In the genomic region with DNA sequence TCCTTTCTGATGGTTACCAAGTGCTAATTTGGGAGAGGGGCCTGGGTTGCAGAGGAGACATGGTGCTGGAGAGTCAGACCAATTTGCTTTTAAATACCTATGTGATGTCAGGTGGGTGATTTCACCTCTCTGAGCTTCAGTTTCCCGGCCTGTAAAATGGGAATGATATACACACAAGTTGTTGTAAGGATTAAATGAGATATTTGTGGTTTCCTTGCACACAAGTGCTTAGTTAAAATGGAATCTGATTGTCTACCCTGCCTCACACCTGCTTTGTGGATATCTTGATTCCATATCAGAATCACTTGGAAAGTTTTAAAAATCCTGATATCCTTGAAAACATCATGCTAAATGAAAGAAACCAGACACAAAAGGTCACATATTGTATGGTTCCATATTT, we compare ENCODE assay signal across 19 cellular contexts. TPM values are rescaled to one million over a fixed set of nuclear protein-coding genes. Genes with fewer than 3 reads are reported as not detected.
DNase-seq lines count a peak whose midpoint lies in the region; ATAC-seq and TF ChIP-seq lines count a peak whose summit lies in the region.
"Had no signal": no experiment of that assay in that cellular context is flagged by ENCODE, and none has a peak within 500 bp of the region (broad histone marks: within the 10 kb centered on the region; RNA-seq: fewer than 3 reads in every experiment).

No MANE protein-coding gene starts in this region.

- no peak for ATAC-seq in activated T-cell treated with anti-CD3 and anti-CD28 coated beads, Interleukin-2, amount 50 U/mL, for 72 hours (replicated peaks in 1 of 2)
- no peak for ATAC-seq in CD8-positive, alpha-beta T cell
- no peak for ATAC-seq in activated naive CD8-positive, alpha-beta T cell treated with anti-CD3 and anti-CD28 coated beads, Interleukin-2, amount 50 U/mL, for 24 hours
- no peak for ATAC-seq in naive thymus-derived CD4-positive, alpha-beta T cell
- no peak for ATAC-seq in GM21717 (IDR thresholded peaks at IDR 0.05; ENCODE audit: unreplicated experiment)
- ATAC-seq in HG02610 (IDR thresholded peaks at IDR 0.05; ENCODE audit: unreplicated experiment), result no peak
- ATAC-seq: HepG2, PC-3 had no signal

- H3K27me3 ChIP-seq in CD8-positive, alpha-beta T cell (ENCODE audit: insufficient read depth, low read length), result no peaks in the 10 kb centered on the region
- no peaks in the 10 kb centered on the region for H3K27me3 ChIP-seq in naive thymus-derived CD4-positive, alpha-beta T cell (ENCODE audit: control insufficient read depth in 2 of 2, insufficient read depth in 2 of 2, low read length in 2 of 2)
- H3K27me3 ChIP-seq: MG63 had no signal

- no peaks in the 10 kb centered on the region for H3K27me3 Mint-ChIP-seq in activated T-cell treated with anti-CD3 and anti-CD28 coated beads, Interleukin-2, amount 50 U/mL, for 24 hours
- H3K27me3 Mint-ChIP-seq in activated T-cell treated with anti-CD3 and anti-CD28 coated beads, Interleukin-2, amount 50 U/mL, for 72 hours (ENCODE audit: low read depth), result no peaks in the 10 kb centered on the region
- no peaks in the 10 kb centered on the region for H3K27me3 Mint-ChIP-seq in CD8-positive, alpha-beta T cell (ENCODE audit: low read depth)
- H3K27me3 Mint-ChIP-seq in activated naive CD8-positive, alpha-beta T cell treated with anti-CD3 and anti-CD28 coated beads, Interleukin-2, amount 50 U/mL, for 24 hours, result no peaks in the 10 kb centered on the region
- H3K27me3 Mint-ChIP-seq in naive thymus-derived CD4-positive, alpha-beta T cell, result no peaks in the 10 kb centered on the region

- no peak overlapping the region for H3K27ac ChIP-seq in CD8-positive, alpha-beta T cell (ENCODE audit: low read depth, low read length)
- H3K27ac ChIP-seq in naive thymus-derived CD4-positive, alpha-beta T cell (ENCODE audit: low read depth, low read length), result no peak overlapping the region

- no peak for TF ChIP-seq CTCF in CD8-positive, alpha-beta T cell (IDR thresholded peaks at IDR 0.05)
- no peak for TF ChIP-seq CTCF in GM13977 (IDR thresholded peaks at IDR 0.05; ENCODE audit: extremely low read depth, insufficient read depth, missing control alignments)

- H3K4me3 ChIP-seq in CD8-positive, alpha-beta T cell (ENCODE audit: low read depth, low read length), result no peak overlapping the region
- no peak overlapping the region for H3K4me3 ChIP-seq in naive thymus-derived CD4-positive, alpha-beta T cell (ENCODE audit: low read length)
- H3K4me3 ChIP-seq: MG63 had no signal

- H3K4me1 Mint-ChIP-seq in activated T-cell treated with anti-CD3 and anti-CD28 coated beads, Interleukin-2, amount 50 U/mL, for 24 hours (ENCODE audit: low read depth), result peaks cover 29% of the 10 kb centered on the region
- H3K4me1 Mint-ChIP-seq in activated T-cell treated with anti-CD3 and anti-CD28 coated beads, Interleukin-2, amount 50 U/mL, for 72 hours (ENCODE audit: low read depth), result peaks cover 36% of the 10 kb centered on the region
- peaks cover 13% of the 10 kb centered on the region for H3K4me1 Mint-ChIP-seq in CD8-positive, alpha-beta T cell (ENCODE audit: low read depth)
- H3K4me1 Mint-ChIP-seq in activated naive CD8-positive, alpha-beta T cell treated with anti-CD3 and anti-CD28 coated beads, Interleukin-2, amount 50 U/mL, for 24 hours, result peaks cover 25% of the 10 kb centered on the region
- H3K4me1 Mint-ChIP-seq in naive thymus-derived CD4-positive, alpha-beta T cell, result peaks cover 18 to 33% (median 23%) of the 10 kb centered on the region in 7 donors

- intact Hi-C loops in CD8-positive, alpha-beta T cell (cut with DNase I, micrococcal nuclease), result no loop called here
- intact Hi-C loops in naive thymus-derived CD4-positive, alpha-beta T cell (cut with micrococcal nuclease), result no loop called here

- H3K9me3 ChIP-seq in CD8-positive, alpha-beta T cell (ENCODE audit: low read length), result no peaks in the 10 kb centered on the region
- no peaks in the 10 kb centered on the region for H3K9me3 ChIP-seq in naive thymus-derived CD4-positive, alpha-beta T cell (ENCODE audit: control insufficient read depth in 2 of 3, low read length in 3 of 3)
- H3K9me3 ChIP-seq: MG63, SK-N-SH had no signal

- H3K9me3 Mint-ChIP-seq in activated T-cell treated with anti-CD3 and anti-CD28 coated beads, Interleukin-2, amount 50 U/mL, for 24 hours, result no peaks in the 10 kb centered on the region
- no peaks in the 10 kb centered on the region for H3K9me3 Mint-ChIP-seq in activated T-cell treated with anti-CD3 and anti-CD28 coated beads, Interleukin-2, amount 50 U/mL, for 72 hours
- no peaks in the 10 kb centered on the region for H3K9me3 Mint-ChIP-seq in CD8-positive, alpha-beta T cell
- H3K9me3 Mint-ChIP-seq in activated naive CD8-positive, alpha-beta T cell treated with anti-CD3 and anti-CD28 coated beads, Interleukin-2, amount 50 U/mL, for 24 hours, result no peaks in the 10 kb centered on the region
- H3K9me3 Mint-ChIP-seq in naive thymus-derived CD4-positive, alpha-beta T cell, result no peaks in the 10 kb centered on the region

- in situ Hi-C loops in GM13977 (cut with MboI; ENCODE audit: low pct_unique_long_range_greater_than_20kb, low sequenced_read_pairs, unreplicated experiment), result no loop called here

- no peak overlapping the region for H3K4me3 Mint-ChIP-seq in activated T-cell treated with anti-CD3 and anti-CD28 coated beads, Interleukin-2, amount 50 U/mL, for 24 hours
- no peak overlapping the region for H3K4me3 Mint-ChIP-seq in activated T-cell treated with anti-CD3 and anti-CD28 coated beads, Interleukin-2, amount 50 U/mL, for 72 hours
- no peak overlapping the region for H3K4me3 Mint-ChIP-seq in CD8-positive, alpha-beta T cell
- no peak overlapping the region for H3K4me3 Mint-ChIP-seq in activated naive CD8-positive, alpha-beta T cell treated with anti-CD3 and anti-CD28 coated beads, Interleukin-2, amount 50 U/mL, for 24 hours
- no peak overlapping the region for H3K4me3 Mint-ChIP-seq in naive thymus-derived CD4-positive, alpha-beta T cell

- peak overlapping the region; percentile 67 for H3K27ac Mint-ChIP-seq in activated T-cell treated with anti-CD3 and anti-CD28 coated beads, Interleukin-2, amount 50 U/mL, for 24 hours
- H3K27ac Mint-ChIP-seq in activated T-cell treated with anti-CD3 and anti-CD28 coated beads, Interleukin-2, amount 50 U/mL, for 72 hours, result no peak overlapping the region
- peak overlapping the region; percentile 28 for H3K27ac Mint-ChIP-seq in CD8-positive, alpha-beta T cell
- peak overlapping the region; percentile 28 for H3K27ac Mint-ChIP-seq in activated naive CD8-positive, alpha-beta T cell treated with anti-CD3 and anti-CD28 coated beads, Interleukin-2, amount 50 U/mL, for 24 hours
- H3K27ac Mint-ChIP-seq in naive thymus-derived CD4-positive, alpha-beta T cell, result peak overlapping the region in 5 of 9 donors; percentile 36 to 56 (median 41)

- CTCF ChIA-PET in CD8-positive, alpha-beta T cell (lab: Charles Lee), result no interaction called here
- CTCF ChIA-PET in naive thymus-derived CD4-positive, alpha-beta T cell (lab: Charles Lee), result interaction anchor here (0.7 kb wide), 1 partner anchor 473 kb away, joined by 3 read pairs; no protein-coding TSS in a partner anchor

- H3K36me3 Mint-ChIP-seq in activated T-cell treated with anti-CD3 and anti-CD28 coated beads, Interleukin-2, amount 50 U/mL, for 24 hours (ENCODE audit: low read depth), result peaks cover 87% of the 10 kb centered on the region
- H3K36me3 Mint-ChIP-seq in activated T-cell treated with anti-CD3 and anti-CD28 coated beads, Interleukin-2, amount 50 U/mL, for 72 hours (ENCODE audit: insufficient read depth in 2 of 2), result peaks cover 4 to 14% of the 10 kb centered on the region in 2 donors
- peaks cover 84% of the 10 kb centered on the region for H3K36me3 Mint-ChIP-seq in CD8-positive, alpha-beta T cell
- peaks cover 26% of the 10 kb centered on the region for H3K36me3 Mint-ChIP-seq in activated naive CD8-positive, alpha-beta T cell treated with anti-CD3 and anti-CD28 coated beads, Interleukin-2, amount 50 U/mL, for 24 hours (ENCODE audit: low read depth)
- peaks cover 11 to 50% (median 26%) of the 10 kb centered on the region in 5 donors for H3K36me3 Mint-ChIP-seq in naive thymus-derived CD4-positive, alpha-beta T cell

- DNase-seq in activated T-cell treated with anti-CD3 and anti-CD28 coated beads, Interleukin-2, amount 50 U/mL, for 24 hours, result no peak
- DNase-seq in activated T-cell treated with anti-CD3 and anti-CD28 coated beads, Interleukin-2, amount 50 U/mL, for 72 hours, result no peak
- DNase-seq in CD8-positive, alpha-beta T cell, result no peak
- DNase-seq in activated naive CD8-positive, alpha-beta T cell treated with anti-CD3 and anti-CD28 coated beads, Interleukin-2, amount 50 U/mL, for 24 hours, result no peak
- DNase-seq in naive thymus-derived CD4-positive, alpha-beta T cell, result no peak
- no peak for DNase-seq in GM13977 (ENCODE audit: low spot score)
- DNase-seq: 8988T, ACHN, HCEC 1CT, MG63, NCI-H2029, NCI-H446, NCI-H524 treated with DMSO at 0.1 percent for 48 hours, NCI-H774, PC-3, SK-N-SH had no signal

- H3K36me3 ChIP-seq in CD8-positive, alpha-beta T cell (ENCODE audit: insufficient read depth, low read length), result peaks cover 27% of the 10 kb centered on the region
- H3K36me3 ChIP-seq in naive thymus-derived CD4-positive, alpha-beta T cell (ENCODE audit: control insufficient read depth in 2 of 3, insufficient read depth in 3 of 3, low read length in 3 of 3), result peaks cover 7 to 76% (median 17%) of the 10 kb centered on the region in 3 experiments

- H3K4me1 ChIP-seq in CD8-positive, alpha-beta T cell (ENCODE audit: insufficient read depth, low read length), result no peaks in the 10 kb centered on the region
- no peaks in the 10 kb centered on the region for H3K4me1 ChIP-seq in naive thymus-derived CD4-positive, alpha-beta T cell (ENCODE audit: control insufficient read depth in 2 of 2, insufficient read depth in 2 of 2, low read length in 2 of 2)

- POLR2A ChIA-PET in CD8-positive, alpha-beta T cell (lab: Charles Lee), result no interaction called here
- POLR2A ChIA-PET in naive thymus-derived CD4-positive, alpha-beta T cell (lab: Charles Lee), result interaction anchor here (1.1 kb wide), 1 partner anchor 167 kb away, joined by 3 read pairs; a partner anchor contains a TSS

RNA-seq across cellular contexts. Expression of a gene that starts 44.5 kb away (rescaled TPM):
- total RNA-seq in activated T-cell treated with anti-CD3 and anti-CD28 coated beads, Interleukin-2, amount 50 U/mL, for 72 hours, result 10 to 100 TPM; 31.7 to 38.2 TPM
- total RNA-seq in CD8-positive, alpha-beta T cell, result 100 to 1,000 TPM in 1 of 2 experiments, 10 to 100 TPM in 1; 94.8 to 100 TPM
- 10 to 100 TPM; 41.8 to 56.2 (median 51.7) TPM for total RNA-seq in naive thymus-derived CD4-positive, alpha-beta T cell
- polyA plus RNA-seq in naive thymus-derived CD4-positive, alpha-beta T cell, result 100 to 1,000 TPM; 185 to 212 TPM

RNA-seq across cellular contexts. Expression of a gene that starts 58.6 kb away (rescaled TPM):
- total RNA-seq in activated T-cell treated with anti-CD3 and anti-CD28 coated beads, Interleukin-2, amount 50 U/mL, for 72 hours, result 10 to 100 TPM in 1 of 2 donors, 1 to 10 TPM in 1; 8.4 to 10.2 TPM
- total RNA-seq in CD8-positive, alpha-beta T cell, result 10 to 100 TPM; 26.6 to 29.1 TPM
- 10 to 100 TPM in 1 of 5 experiments, 1 to 10 TPM in 4; 2.6 to 10.6 (median 6.5) TPM for total RNA-seq in naive thymus-derived CD4-positive, alpha-beta T cell
- polyA plus RNA-seq in naive thymus-derived CD4-positive, alpha-beta T cell, result 1 to 10 TPM; 7.7 to 9.1 TPM
